ENCODE assay signal across 18 cellular contexts in the genomic region with DNA sequence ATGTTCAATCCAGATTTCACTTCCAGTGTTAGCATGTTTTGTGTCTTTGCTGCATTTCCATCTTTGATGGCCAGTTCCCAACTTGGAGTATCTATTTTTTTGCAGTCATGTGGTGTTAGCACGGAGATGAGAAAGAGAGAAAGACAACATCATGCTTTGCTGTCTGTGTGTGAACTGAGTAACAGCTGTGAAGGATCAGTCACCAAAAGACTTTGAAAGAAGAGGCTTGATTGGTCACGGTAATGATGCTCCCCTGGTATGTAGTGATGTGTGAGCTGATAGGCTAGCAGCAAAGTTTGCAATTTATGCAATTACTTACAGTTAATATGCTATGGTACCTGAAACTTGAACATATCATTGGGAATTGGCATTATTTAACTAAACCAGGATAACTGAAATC.
"Had no signal": no experiment of that assay in that cellular context is flagged by ENCODE, and none has a peak within 500 bp of the region (broad histone marks: within the 10 kb centered on the region; RNA-seq: fewer than 3 reads in every experiment).

No MANE protein-coding gene starts in this region.

- DNase-seq: activated CD4-positive, alpha-beta memory T cell treated with anti-CD3 and anti-CD28 coated beads, Interleukin-2, amount 10 ng/mL, durations not matched to agents 7 days and 5 days; activated CD4-positive, alpha-beta T cell treated with anti-CD3 and anti-CD28 coated beads for 48 hours; activated CD8-positive, alpha-beta memory T cell treated with anti-CD3 and anti-CD28 coated beads, Interleukin-2, amount 10 ng/mL, durations not matched to agents 7 days and 5 days; erythroblast; heart right ventricle; left ventricle myocardium inferior; mammary epithelial cell; pancreas; stimulated activated CD4-positive, alpha-beta T cell treated with anti-CD3 and anti-CD28 coated beads, Interleukin-12 subunit alpha, Interleukin-12 subunit beta, amount 100 ng/mL, for 4 hours; stimulated activated CD4-positive, alpha-beta T cell treated with anti-CD3 and anti-CD28 coated beads, Interleukin-1b, Interleukin-23, amount 100 ng/mL, for 48 hours; stimulated activated naive CD4-positive, alpha-beta T cell treated with Interleukin-2 at 50 U/mL for 16 hours; thyroid gland had no signal

- H3K36me3 Mint-ChIP-seq: activated CD8-positive, alpha-beta memory T cell treated with anti-CD3 and anti-CD28 coated beads, Interleukin-2, amount 10 ng/mL, durations not matched to agents 7 days and 5 days; activated naive CD8-positive, alpha-beta T cell; WTC11 had no signal

- H3K27me3 ChIP-seq: gastroesophageal sphincter, heart right ventricle, pancreas, thyroid gland had no signal

- H3K9me3 ChIP-seq: gastroesophageal sphincter, heart right ventricle, left ventricle myocardium inferior, pancreas, thyroid gland had no signal

- H3K4me1 ChIP-seq: gastroesophageal sphincter, heart right ventricle, left ventricle myocardium inferior, pancreas, thyroid gland had no signal

- H3K36me3 ChIP-seq: gastroesophageal sphincter, heart right ventricle, left ventricle myocardium inferior, pancreas, thyroid gland had no signal

- H3K27ac Mint-ChIP-seq: activated CD4-positive, alpha-beta memory T cell treated with anti-CD3 and anti-CD28 coated beads, Interleukin-2, amount 10 ng/mL, durations not matched to agents 7 days and 5 days; activated CD8-positive, alpha-beta memory T cell treated with anti-CD3 and anti-CD28 coated beads, Interleukin-2, amount 10 ng/mL, durations not matched to agents 7 days and 5 days; activated naive CD8-positive, alpha-beta T cell; WTC11 had no signal

- H3K27me3 Mint-ChIP-seq: activated CD4-positive, alpha-beta memory T cell treated with anti-CD3 and anti-CD28 coated beads, Interleukin-2, amount 10 ng/mL, durations not matched to agents 7 days and 5 days; activated CD8-positive, alpha-beta memory T cell treated with anti-CD3 and anti-CD28 coated beads, Interleukin-2, amount 10 ng/mL, durations not matched to agents 7 days and 5 days; activated naive CD8-positive, alpha-beta T cell; central memory CD8-positive, alpha-beta T cell had no signal

- H3K9me3 Mint-ChIP-seq: WTC11 had no signal

- FAIRE-seq: endometrium, pancreas had no signal

- H3K4me3 ChIP-seq: coronary artery, gastroesophageal sphincter, heart right ventricle, left ventricle myocardium inferior, pancreas, thyroid gland had no signal

- H3K4me3 Mint-ChIP-seq: activated CD4-positive, alpha-beta memory T cell treated with anti-CD3 and anti-CD28 coated beads, Interleukin-2, amount 10 ng/mL, durations not matched to agents 7 days and 5 days; activated CD8-positive, alpha-beta memory T cell treated with anti-CD3 and anti-CD28 coated beads, Interleukin-2, amount 10 ng/mL, durations not matched to agents 7 days and 5 days; activated naive CD8-positive, alpha-beta T cell; central memory CD8-positive, alpha-beta T cell; WTC11 had no signal

- H3K4me1 Mint-ChIP-seq: activated CD4-positive, alpha-beta memory T cell treated with anti-CD3 and anti-CD28 coated beads, Interleukin-2, amount 10 ng/mL, durations not matched to agents 7 days and 5 days; activated CD8-positive, alpha-beta memory T cell treated with anti-CD3 and anti-CD28 coated beads, Interleukin-2, amount 10 ng/mL, durations not matched to agents 7 days and 5 days; central memory CD8-positive, alpha-beta T cell had no signal

- H3K27ac ChIP-seq: coronary artery, gastroesophageal sphincter, heart right ventricle, left ventricle myocardium inferior, pancreas, thyroid gland had no signal
